ENCODE assay signal across 13 cellular contexts in the genomic region with DNA sequence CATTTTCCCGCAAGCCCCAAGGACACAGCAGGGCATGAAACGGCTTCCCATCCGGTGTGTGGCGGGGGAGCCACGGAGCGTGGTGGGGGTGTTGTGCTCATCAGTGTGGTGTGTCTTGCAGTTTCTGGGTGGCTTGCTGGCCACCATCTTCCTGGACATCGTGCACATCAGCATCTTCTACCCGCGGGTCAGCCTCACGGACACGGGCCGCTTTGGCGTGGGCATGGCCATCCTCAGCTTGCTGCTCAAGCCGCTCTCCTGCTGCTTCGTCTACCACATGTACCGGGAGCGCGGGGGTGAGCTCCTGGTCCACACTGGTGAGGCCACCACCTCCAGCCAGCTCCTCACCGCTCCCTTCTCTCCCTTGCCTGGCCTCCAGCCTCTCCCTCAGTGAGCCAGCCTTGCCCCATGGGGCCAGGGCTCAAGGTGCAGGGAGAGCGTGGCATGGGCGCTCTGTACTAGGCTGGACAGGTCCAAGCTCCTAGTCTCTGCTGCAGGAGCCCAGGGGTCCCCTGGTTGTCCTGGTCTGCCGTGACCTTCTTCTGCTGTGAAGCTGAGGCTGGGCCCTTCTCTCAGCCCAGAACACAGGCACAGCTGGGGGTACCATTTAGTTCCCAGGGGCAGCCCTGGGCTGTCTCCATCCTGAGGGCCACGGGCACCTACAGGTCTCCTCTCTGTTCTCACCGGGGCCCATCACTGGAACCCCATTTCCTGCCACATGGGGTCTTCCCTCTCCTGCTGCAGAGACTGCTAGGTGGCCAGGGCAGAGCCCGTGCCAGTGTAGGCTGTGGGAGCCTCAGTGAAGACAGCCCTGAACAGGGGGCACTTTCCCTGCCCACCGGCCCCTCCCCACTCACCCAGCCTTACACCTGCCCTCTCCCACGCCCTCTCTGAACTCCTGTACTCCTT. TPM values are rescaled to one million over a fixed set of nuclear protein-coding genes. Genes with fewer than 3 reads are reported as not detected.
DNase-seq lines count a peak whose midpoint lies in the region; ATAC-seq and TF ChIP-seq lines count a peak whose summit lies in the region.
"Had no signal": no experiment of that assay in that cellular context is flagged by ENCODE, and none has a peak within 500 bp of the region (broad histone marks: within the 10 kb centered on the region; RNA-seq: fewer than 3 reads in every experiment).

No MANE protein-coding gene starts in this region.

- CTCF ChIA-PET in OCI-LY7 (lab: Charles Lee; ENCODE audit: unreplicated experiment), result no interaction called here

- intact Hi-C loops in spleen (cut with DNase I; ENCODE audit: low total_unique reads), result no loop called here
- intact Hi-C loops in OCI-LY7 (cut with micrococcal nuclease; ENCODE audit: unreplicated experiment), result no loop called here

- H2AFZ ChIP-seq in OCI-LY7 (ENCODE audit: low read length), result no peak overlapping the region
- H2AFZ ChIP-seq: PC-9 had no signal

- no peaks in the 10 kb centered on the region for H3K36me3 Mint-ChIP-seq in activated T-cell treated with anti-CD3 and anti-CD28 coated beads, Interleukin-2, amount 50 U/mL, for 72 hours (ENCODE audit: insufficient read depth in 2 of 2)
- H3K36me3 Mint-ChIP-seq in activated naive CD8-positive, alpha-beta T cell treated with anti-CD3 and anti-CD28 coated beads for 36 hours, result no peaks in the 10 kb centered on the region

- ATAC-seq in activated T-cell treated with anti-CD3 and anti-CD28 coated beads, Interleukin-2, amount 50 U/mL, for 72 hours (replicated peaks in 1 of 2), result peak; percentile 41 to 56

- H3K9me3 ChIP-seq in spleen (no peaks in the 10 kb centered on the region), OCI-LY7 (ENCODE audit: low read length) (no peaks in the 10 kb centered on the region)
- H3K9me3 ChIP-seq: vagina had no signal

- no TSS peak for BruUV-seq in OCI-LY7 (replicated peaks; lab: Mats Ljungman, UMichigan)

- TF ChIP-seq CTCF in spleen (IDR thresholded peaks at IDR 0.05 in 8 of 11, conservative IDR thresholded peaks at IDR 0.05 in 3 of 11), result no peak
- TF ChIP-seq CTCF in OCI-LY7 (conservative IDR thresholded peaks at IDR 0.05; ENCODE audit: low read length), result no peak

- H3K27ac ChIP-seq in spleen (peak overlapping the region in 5 of 8 donors; percentile 13 to 54 (median 31)), OCI-LY7 (ENCODE audit: low read depth, low read length, poor library complexity, severe bottlenecking) (no peak overlapping the region)
- H3K27ac ChIP-seq: PC-9, vagina had no signal

- no peak for DNase-seq in activated T-cell treated with anti-CD3 and anti-CD28 coated beads, Interleukin-2, amount 50 U/mL, for 72 hours
- DNase-seq in activated T-cell treated with anti-CD3 and anti-CD28 coated beads, Interleukin-2, amount 50 U/mL, for 48 hours, result no peak
- DNase-seq in activated naive CD8-positive, alpha-beta T cell treated with anti-CD3 and anti-CD28 coated beads for 36 hours, result no peak
- DNase-seq in spleen (no peak), OCI-LY7 (ENCODE audit: low spot score) (no peak), NCI-H1048 (lab: John Stamatoyannopoulos, UW) (no peak)
- DNase-seq: DMS 273 treated with DMSO at 0.1 percent for 48 hours, NCI-H1436 treated with DMSO at 0.1 percent for 48 hours had no signal

- POLR2A ChIA-PET in OCI-LY7 (lab: Charles Lee), result interaction anchor here (0.6 kb wide), 1 partner anchor 613 kb away, joined by 3 read pairs; no protein-coding TSS in a partner anchor

- no peaks in the 10 kb centered on the region for H3K27me3 ChIP-seq in spleen (replicated peaks in 1 of 7)
- H3K27me3 ChIP-seq: vagina had no signal

- H3K79me2 ChIP-seq in OCI-LY7 (ENCODE audit: insufficient read depth, low read depth, low read length), result no peaks in the 10 kb centered on the region

- H4K20me1 ChIP-seq in OCI-LY7 (ENCODE audit: insufficient read depth, low read length), result no peaks in the 10 kb centered on the region

- no peaks in the 10 kb centered on the region for H3K9me3 Mint-ChIP-seq in activated T-cell treated with anti-CD3 and anti-CD28 coated beads, Interleukin-2, amount 50 U/mL, for 72 hours
- no peaks in the 10 kb centered on the region for H3K9me3 Mint-ChIP-seq in activated naive CD8-positive, alpha-beta T cell treated with anti-CD3 and anti-CD28 coated beads for 36 hours
- H3K9me3 Mint-ChIP-seq: IgD-negative memory B cell had no signal

- no peak overlapping the region for H3K27ac Mint-ChIP-seq in activated T-cell treated with anti-CD3 and anti-CD28 coated beads, Interleukin-2, amount 50 U/mL, for 72 hours
- peak overlapping the region; percentile 69 for H3K27ac Mint-ChIP-seq in activated naive CD8-positive, alpha-beta T cell treated with anti-CD3 and anti-CD28 coated beads for 36 hours
- H3K27ac Mint-ChIP-seq: IgD-negative memory B cell had no signal

- no peak for TF ChIP-seq POLR2A in spleen (IDR thresholded peaks at IDR 0.05)

- no peak overlapping the region for H3K4me3 Mint-ChIP-seq in activated T-cell treated with anti-CD3 and anti-CD28 coated beads, Interleukin-2, amount 50 U/mL, for 72 hours
- H3K4me3 Mint-ChIP-seq in activated naive CD8-positive, alpha-beta T cell treated with anti-CD3 and anti-CD28 coated beads for 36 hours, result no peak overlapping the region
- H3K4me3 Mint-ChIP-seq: IgD-negative memory B cell had no signal

- WGBS in spleen, 5 donors, result 89 to 97% (median 91%) methylated on average over 20 to 27 of the region's 27 CpGs

- H3K4me1 ChIP-seq in spleen, result peaks cover 0 to 37% (median 15%) of the 10 kb centered on the region in 6 donors
- H3K4me1 ChIP-seq in OCI-LY7 (ENCODE audit: insufficient read depth, low read length, poor library complexity, severe bottlenecking), result no peaks in the 10 kb centered on the region
- H3K4me1 ChIP-seq: vagina had no signal

- H3K27me3 Mint-ChIP-seq in activated T-cell treated with anti-CD3 and anti-CD28 coated beads, Interleukin-2, amount 50 U/mL, for 72 hours (ENCODE audit: low read depth), result no peaks in the 10 kb centered on the region
- H3K27me3 Mint-ChIP-seq in activated naive CD8-positive, alpha-beta T cell treated with anti-CD3 and anti-CD28 coated beads for 36 hours, result no peaks in the 10 kb centered on the region

- peaks cover 21% of the 10 kb centered on the region for H3K4me1 Mint-ChIP-seq in activated T-cell treated with anti-CD3 and anti-CD28 coated beads, Interleukin-2, amount 50 U/mL, for 72 hours (ENCODE audit: low read depth)
- peaks cover 5% of the 10 kb centered on the region for H3K4me1 Mint-ChIP-seq in activated naive CD8-positive, alpha-beta T cell treated with anti-CD3 and anti-CD28 coated beads for 36 hours

- no peak overlapping the region for H3K4me3 ChIP-seq in spleen
- H3K4me3 ChIP-seq in OCI-LY7 (ENCODE audit: low read depth, low read length, poor library complexity, severe bottlenecking), result no peak overlapping the region
- H3K4me3 ChIP-seq: PC-9, vagina had no signal

- H3K9me2 ChIP-seq in OCI-LY7 (ENCODE audit: insufficient read depth, low read length), result no peaks in the 10 kb centered on the region

- H3K36me3 ChIP-seq in spleen, result peaks cover 0 to 83% (median 46%) of the 10 kb centered on the region in 6 donors
- H3K36me3 ChIP-seq in OCI-LY7 (ENCODE audit: insufficient read depth, low read length), result peaks cover 20% of the 10 kb centered on the region; the same call in 1 of the 2 replicates

- no peak overlapping the region for H3K4me2 ChIP-seq in OCI-LY7 (ENCODE audit: low read length)
- H3K4me2 ChIP-seq: PC-9 had no signal

RNA-seq across cellular contexts. Expression of a gene that starts 12.6 kb away (rescaled TPM):
- 10 to 100 TPM; 12.6 to 13.4 TPM for total RNA-seq in activated T-cell treated with anti-CD3 and anti-CD28 coated beads, Interleukin-2, amount 50 U/mL, for 72 hours
- 10 to 100 TPM; 10.2 to 11.0 TPM for total RNA-seq in activated naive CD8-positive, alpha-beta T cell treated with anti-CD3 and anti-CD28 coated beads for 36 hours
- 100 to 1,000 TPM in 2 of 7 donors, 10 to 100 TPM in 5; 48.5 to 120 (median 64.2) TPM for total RNA-seq in spleen
- polyA plus RNA-seq in spleen, result 10 to 100 TPM; 40.8 to 54.7 (median 50.5) TPM
- total RNA-seq in OCI-LY7 (2014; rRNA removed; shearing (Covaris generic)), result 20.5 and 40.0 TPM in 2 replicates
- total RNA-seq in OCI-LY7 (2022), result 34.7 and 36.1 TPM in 2 replicates

RNA-seq across cellular contexts. Expression of a gene that starts 13.4 kb away (rescaled TPM):
- under 1 TPM in 1 of 2 donors, not detected in 1; 0.41 TPM for total RNA-seq in activated T-cell treated with anti-CD3 and anti-CD28 coated beads, Interleukin-2, amount 50 U/mL, for 72 hours
- total RNA-seq in activated naive CD8-positive, alpha-beta T cell treated with anti-CD3 and anti-CD28 coated beads for 36 hours, result not detected
- total RNA-seq in spleen (1 to 10 TPM in 1 of 7 donors, under 1 TPM in 5, not detected in 1; 0.74 to 4.8 (median 0.86) TPM), OCI-LY7 (2022) (1.7 and 3.9 TPM in 2 replicates)
- 1 to 10 TPM in 2 of 3 donors, under 1 TPM in 1; 0.96 to 1.7 (median 1.7) TPM for polyA plus RNA-seq in spleen
- total RNA-seq in OCI-LY7 (2014; rRNA removed; shearing (Covaris generic)), result 4.2 and 8.0 TPM in 2 replicates
- total RNA-seq: left colon, NCI-H460, PC-9, vagina had no signal
- polyA plus RNA-seq: IgD-negative memory B cell had no signal

RNA-seq across cellular contexts. Expression of a gene that starts 57.0 kb away (rescaled TPM):
- under 1 TPM; 0.12 to 0.30 TPM for total RNA-seq in activated T-cell treated with anti-CD3 and anti-CD28 coated beads, Interleukin-2, amount 50 U/mL, for 72 hours
- total RNA-seq in activated naive CD8-positive, alpha-beta T cell treated with anti-CD3 and anti-CD28 coated beads for 36 hours, result under 1 TPM; 0.08 to 0.16 TPM
- total RNA-seq in spleen, result under 1 TPM in 4 of 7 donors, not detected in 3; 0.09 to 0.37 (median 0.17) TPM
- under 1 TPM; 0.04 to 0.10 (median 0.06) TPM for polyA plus RNA-seq in spleen
- 0.05 and 0.19 TPM in 2 replicates for total RNA-seq in OCI-LY7 (2014; rRNA removed; shearing (Covaris generic))
- total RNA-seq in OCI-LY7 (2022), result 0.11 and 0.15 TPM in 2 replicates
- total RNA-seq: PC-9, vagina had no signal

RNA-seq across cellular contexts. Expression of a gene that starts 57.2 kb away (rescaled TPM):
- total RNA-seq in activated T-cell treated with anti-CD3 and anti-CD28 coated beads, Interleukin-2, amount 50 U/mL, for 72 hours, result 10 to 100 TPM; 16.0 to 18.7 TPM
- total RNA-seq in activated naive CD8-positive, alpha-beta T cell treated with anti-CD3 and anti-CD28 coated beads for 36 hours, result 10 to 100 TPM; 11.0 to 12.2 TPM
- total RNA-seq in spleen, result 10 to 100 TPM; 46.5 to 79.8 (median 76.0) TPM
- polyA plus RNA-seq in spleen, result 10 to 100 TPM in 1 of 3 donors, 1 to 10 TPM in 2; 6.7 to 23.4 (median 8.3) TPM
- total RNA-seq in OCI-LY7 (2014; rRNA removed; shearing (Covaris generic)), result 31.3 and 31.6 TPM in 2 replicates
- 54.6 and 58.0 TPM in 2 replicates for total RNA-seq in OCI-LY7 (2022)

RNA-seq across cellular contexts. Expression of a gene that starts 57.4 kb away (rescaled TPM):
- 1 to 10 TPM; 8.2 to 9.3 TPM for total RNA-seq in activated T-cell treated with anti-CD3 and anti-CD28 coated beads, Interleukin-2, amount 50 U/mL, for 72 hours
- 10 to 100 TPM in 1 of 2 experiments, 1 to 10 TPM in 1; 9.6 to 13.3 TPM for total RNA-seq in activated naive CD8-positive, alpha-beta T cell treated with anti-CD3 and anti-CD28 coated beads for 36 hours
- 10 to 100 TPM; 21.2 to 34.4 (median 27.9) TPM for total RNA-seq in spleen
- polyA plus RNA-seq in spleen, result 10 to 100 TPM in 2 of 3 donors, 1 to 10 TPM in 1; 6.3 to 13.5 (median 12.4) TPM
- 16.1 and 19.7 TPM in 2 replicates for total RNA-seq in OCI-LY7 (2014; rRNA removed; shearing (Covaris generic))
- 51.3 and 65.8 TPM in 2 replicates for total RNA-seq in OCI-LY7 (2022)
